20 cellular contexts compared by ENCODE assay signal in the genomic region with DNA sequence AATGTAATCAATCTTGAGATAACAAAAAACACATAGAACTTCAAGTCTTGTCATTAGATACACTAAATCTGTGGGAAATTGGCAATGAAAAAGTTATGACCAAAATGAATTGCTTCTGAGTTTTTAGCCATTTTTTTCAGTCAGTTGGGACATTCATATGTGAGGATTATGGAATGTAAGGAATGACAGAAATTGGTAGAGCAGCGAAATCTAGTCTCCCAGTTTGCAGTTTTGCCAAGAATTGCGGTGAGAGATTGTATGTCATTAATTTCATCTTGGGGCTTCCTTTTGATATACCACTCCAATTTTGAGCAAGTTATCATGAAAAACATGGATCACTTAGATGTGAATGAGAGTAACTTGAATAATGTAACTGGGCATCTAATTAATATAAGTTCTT.
"Had no signal": no experiment of that assay in that cellular context is flagged by ENCODE, and none has a peak within 500 bp of the region (broad histone marks: within the 10 kb centered on the region; RNA-seq: fewer than 3 reads in every experiment).

No MANE protein-coding gene starts in this region.

- DNase-seq: activated CD4-positive, alpha-beta T cell treated with anti-CD3 and anti-CD28 coated beads for 1 hour; activated CD4-positive, alpha-beta T cell treated with anti-CD3 and anti-CD28 coated beads, Interleukin-2, amount 50 U/mL, for 4 hours; activated gamma-delta T cell treated with Interleukin-2 at 50 U/mL for 16 hours; body of pancreas; caudate nucleus; colonic mucosa; foreskin fibroblast; hippocampal formation; islet precursor cell; lower lobe of right lung; nephron progenitor cell; nucleus accumbens; stimulated activated CD4-positive, alpha-beta T cell treated with anti-CD3 and anti-CD28 coated beads, Interleukin-4, amount 100 ng/mL, for 4 hours; T-helper 17 cell; upper lobe of right lung; WERI-Rb-1 had no signal

- H3K27ac ChIP-seq: body of pancreas, colonic mucosa, lower lobe of right lung, thoracic aorta, upper lobe of right lung, WERI-Rb-1 had no signal

- H3K4me1 ChIP-seq: body of pancreas, colonic mucosa, lower lobe of right lung, upper lobe of right lung had no signal

- H3K4me3 ChIP-seq: body of pancreas, colonic mucosa, lower lobe of right lung, thoracic aorta, upper lobe of right lung had no signal

- H3K27me3 ChIP-seq: body of pancreas, colonic mucosa, upper lobe of right lung had no signal

- H3K9me3 ChIP-seq: body of pancreas, colonic mucosa, lower lobe of right lung, thoracic aorta, upper lobe of right lung had no signal

- ATAC-seq: activated naive CD4-positive, alpha-beta T cell treated with anti-CD3 and anti-CD28 coated beads, Interleukin-2, amount 50 U/mL, for 72 hours; body of pancreas; lower lobe of right lung; sciatic nerve; stimulated activated memory B cell treated with anti-CD40 and anti-IgM and Interleukin-4, amounts not matched to agents 10 μg/mL and 1 μg/mL and 100 μg/mL, for 72 hours; T-helper 17 cell; upper lobe of right lung had no signal

- H3K36me3 ChIP-seq: colonic mucosa, thoracic aorta, upper lobe of right lung, WERI-Rb-1 had no signal
